Comparison of ENCODE assay signal across 22 cellular contexts in genomic region chr11:60890696-60891095, GRCh38. TPM values are rescaled to one million over a fixed set of nuclear protein-coding genes. Genes with fewer than 3 reads are reported as not detected.
"Had no signal": no experiment of that assay in that cellular context is flagged by ENCODE, and none has a peak within 500 bp of the region (broad histone marks: within the 10 kb centered on the region; RNA-seq: fewer than 3 reads in every experiment).

No MANE protein-coding gene starts in this region.

- H3K27ac Mint-ChIP-seq: activated T-helper 17 cell treated with anti-CD3 and anti-CD28 coated beads, Interleukin-2, amount 50 U/mL, for 72 hours; T-cell had no signal

- H3K4me3 Mint-ChIP-seq: activated naive CD8-positive, alpha-beta T cell treated with anti-CD3 and anti-CD28 coated beads, Interleukin-2, amount 10 ng/mL, durations not matched to agents 7 days and 5 days; activated T-helper 17 cell treated with anti-CD3 and anti-CD28 coated beads, Interleukin-2, amount 50 U/mL, for 72 hours; mesothelial cell of epicardium; natural killer cell treated with Interleukin-12 subunit alpha and Interleukin-12 subunit beta and Interleukin-15 and Interleukin-18, amount 100 ng/mL, for 72 hours; T-cell had no signal

- H3K4me1 ChIP-seq: foreskin keratinocyte had no signal

- H3K9me3 Mint-ChIP-seq: activated naive CD8-positive, alpha-beta T cell treated with anti-CD3 and anti-CD28 coated beads, Interleukin-2, amount 10 ng/mL, durations not matched to agents 7 days and 5 days; activated T-helper 17 cell treated with anti-CD3 and anti-CD28 coated beads, Interleukin-2, amount 50 U/mL, for 72 hours; mesothelial cell of epicardium; natural killer cell treated with Interleukin-12 subunit alpha and Interleukin-12 subunit beta and Interleukin-15 and Interleukin-18, amount 100 ng/mL, for 72 hours; T-cell had no signal

- H3K27me3 ChIP-seq: cardiac muscle cell, dorsolateral prefrontal cortex, foreskin keratinocyte, neutrophil had no signal

- ATAC-seq: activated T-helper 17 cell treated with anti-CD3 and anti-CD28 coated beads, Interleukin-2, amount 50 U/mL, for 72 hours; foreskin keratinocyte; natural killer cell treated with Interleukin-12 subunit alpha and Interleukin-12 subunit beta and Interleukin-15 and Interleukin-18, amount 100 ng/mL, for 72 hours; T-cell had no signal

- H3K27ac ChIP-seq: cardiac muscle cell, epithelial cell of prostate, foreskin keratinocyte, neutrophil had no signal

- H3K9me3 ChIP-seq: neutrophil had no signal

- DNase-seq: activated CD4-positive, alpha-beta T cell treated with anti-CD3 and anti-CD28 coated beads, Interleukin-2, amount 50 U/mL, for 4 hours; activated naive CD4-positive, alpha-beta T cell; activated naive CD8-positive, alpha-beta T cell treated with anti-CD3 and anti-CD28 coated beads, Interleukin-2, amount 10 ng/mL, durations not matched to agents 7 days and 5 days; activated T-cell treated with anti-CD3 and anti-CD28 coated beads for 4 hours; amygdala; foreskin keratinocyte; hypothalamus; left colon; stimulated activated naive CD4-positive, alpha-beta T cell; T-cell; T-helper 9 cell had no signal

- H3K4me3 ChIP-seq: cardiac muscle cell, dorsolateral prefrontal cortex had no signal

- H3K27me3 Mint-ChIP-seq: activated naive CD8-positive, alpha-beta T cell treated with anti-CD3 and anti-CD28 coated beads, Interleukin-2, amount 10 ng/mL, durations not matched to agents 7 days and 5 days; activated T-helper 17 cell treated with anti-CD3 and anti-CD28 coated beads, Interleukin-2, amount 50 U/mL, for 72 hours; natural killer cell treated with Interleukin-12 subunit alpha and Interleukin-12 subunit beta and Interleukin-15 and Interleukin-18, amount 100 ng/mL, for 72 hours; T-cell had no signal

RNA-seq across cellular contexts. Expression of gene ZP1, which starts 23.4 kb away (rescaled TPM):
- total RNA-seq: activated CD8-positive, alpha-beta memory T cell treated with anti-CD3 and anti-CD28 coated beads for 36 hours; cardiac muscle cell; fibroblast of lung; foreskin keratinocyte; lung microvascular endothelial cell; natural killer cell treated with Interleukin-12 subunit alpha and Interleukin-12 subunit beta and Interleukin-15 and Interleukin-18, amount 100 ng/mL, for 72 hours; ureter had no signal
- polyA plus RNA-seq: foreskin keratinocyte had no signal

RNA-seq across cellular contexts. Expression of gene PTGDR2, which starts 34.9 kb away (rescaled TPM):
- total RNA-seq: foreskin keratinocyte had no signal
